ENCODE assay signal across 27 cellular contexts in the genomic region with DNA sequence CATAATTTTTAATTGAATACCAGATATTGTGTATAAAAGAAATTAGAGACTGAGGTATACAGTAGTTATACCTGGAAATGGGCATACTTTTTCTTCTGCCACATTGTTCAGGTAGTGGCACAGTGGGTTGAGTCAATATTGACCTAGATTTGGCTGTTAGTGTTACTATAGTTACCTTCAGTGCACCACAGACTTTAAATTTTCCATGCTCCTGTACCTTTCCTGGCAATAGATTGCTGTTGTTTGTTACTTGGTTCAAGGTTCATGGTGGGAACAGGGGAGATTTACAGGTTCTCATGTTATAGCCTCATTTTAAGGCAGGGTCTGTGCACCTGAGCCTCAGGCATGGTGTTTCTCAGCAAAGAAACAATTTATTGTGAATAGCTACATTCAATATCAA.
"Had no signal": no experiment of that assay in that cellular context is flagged by ENCODE, and none has a peak within 500 bp of the region (broad histone marks: within the 10 kb centered on the region; RNA-seq: fewer than 3 reads in every experiment).

No MANE protein-coding gene starts in this region.

- H3K27ac ChIP-seq: coronary artery, dorsolateral prefrontal cortex, epithelial cell of prostate, esophagus squamous epithelium, gastrocnemius medialis, heart right ventricle, left lung, lower lobe of right lung had no signal

- H3K36me3 Mint-ChIP-seq: naive B cell had no signal

- H3K27ac Mint-ChIP-seq: mesothelial cell of epicardium; naive B cell; naive thymus-derived CD8-positive, alpha-beta T cell had no signal

- FAIRE-seq: islet of Langerhans, keratinocyte had no signal

- H3K36me3 ChIP-seq: esophagus squamous epithelium, gastrocnemius medialis, heart right ventricle, left lung, lower lobe of right lung had no signal

- H3K4me3 ChIP-seq: coronary artery, dorsolateral prefrontal cortex, esophagus squamous epithelium, gastrocnemius medialis, heart right ventricle, left lung, lower lobe of right lung, mucosa of descending colon had no signal

- H3K27me3 ChIP-seq: esophagus squamous epithelium, gastrocnemius medialis, heart right ventricle, left lung had no signal

- DNase-seq: dermis blood vessel endothelial cell; dorsolateral prefrontal cortex; effector CD4-positive, alpha-beta T cell; effector memory CD4-positive, alpha-beta T cell; erythroblast; esophagus squamous epithelium; foreskin fibroblast; foreskin melanocyte; gastrocnemius medialis; glutamatergic neuron; head of caudate nucleus; heart right ventricle; hippocampal formation; left cardiac atrium; left lung; left ventricle myocardium superior; lower lobe of right lung; mesenchymal stem cell; mucosa of descending colon; naive B cell; naive thymus-derived CD8-positive, alpha-beta T cell had no signal

- H3K4me1 ChIP-seq: esophagus squamous epithelium, gastrocnemius medialis, heart right ventricle, left lung, lower lobe of right lung had no signal

- H3K4me3 Mint-ChIP-seq: mesothelial cell of epicardium; naive B cell; naive thymus-derived CD8-positive, alpha-beta T cell had no signal

- H3K4me1 Mint-ChIP-seq: mesothelial cell of epicardium; naive B cell; naive thymus-derived CD8-positive, alpha-beta T cell had no signal

- ATAC-seq: esophagus mucosa; gastrocnemius medialis; heart right ventricle; left cardiac atrium; left lung; left ventricle myocardium superior; lower lobe of right lung; mucosa of descending colon; naive thymus-derived CD8-positive, alpha-beta T cell had no signal

- H3K9me3 ChIP-seq: esophagus squamous epithelium, gastrocnemius medialis had no signal
